9 cellular contexts compared by ENCODE assay signal in genomic region chr5:74934949-74935751, GRCh38.
DNase-seq lines count a peak whose midpoint lies in the region; ATAC-seq lines count a peak whose summit lies in the region.
"Had no signal": no experiment of that assay in that cellular context is flagged by ENCODE, and none has a peak within 500 bp of the region (broad histone marks: within the 10 kb centered on the region; RNA-seq: fewer than 3 reads in every experiment).

No MANE protein-coding gene starts in this region.

- peaks cover 5% of the 10 kb centered on the region for H3K27me3 Mint-ChIP-seq in activated naive CD8-positive, alpha-beta T cell treated with anti-CD3 and anti-CD28 coated beads, Interleukin-2, amount 50 U/mL, for 24 hours

- peak; percentile 86 for ATAC-seq in activated naive CD8-positive, alpha-beta T cell treated with anti-CD3 and anti-CD28 coated beads, Interleukin-2, amount 50 U/mL, for 24 hours
- ATAC-seq in GM19397 (IDR thresholded peaks at IDR 0.05; ENCODE audit: unreplicated experiment) (no peak), HG03565 (IDR thresholded peaks at IDR 0.05; ENCODE audit: unreplicated experiment) (no peak), GM21447 (IDR thresholded peaks at IDR 0.05; ENCODE audit: unreplicated experiment) (no peak), GM19467 (IDR thresholded peaks at IDR 0.05; ENCODE audit: unreplicated experiment) (no peak)

- peaks cover 35% of the 10 kb centered on the region for H3K4me1 Mint-ChIP-seq in activated naive CD8-positive, alpha-beta T cell treated with anti-CD3 and anti-CD28 coated beads, Interleukin-2, amount 50 U/mL, for 24 hours

- no peaks in the 10 kb centered on the region for H3K36me3 Mint-ChIP-seq in activated naive CD8-positive, alpha-beta T cell treated with anti-CD3 and anti-CD28 coated beads, Interleukin-2, amount 50 U/mL, for 24 hours (ENCODE audit: low read depth)

- H3K27ac Mint-ChIP-seq in activated naive CD8-positive, alpha-beta T cell treated with anti-CD3 and anti-CD28 coated beads, Interleukin-2, amount 50 U/mL, for 24 hours = peak overlapping the region; percentile 23

- no peaks in the 10 kb centered on the region for H3K9me3 Mint-ChIP-seq in activated naive CD8-positive, alpha-beta T cell treated with anti-CD3 and anti-CD28 coated beads, Interleukin-2, amount 50 U/mL, for 24 hours

- DNase-seq in GDM1 (lab: John Stamatoyannopoulos, UW) (peak; percentile 77), NAMALWA (ENCODE audit: low spot score) (peak; percentile 17), kidney tubule cell (ENCODE audit: low spot score) (peak; percentile 87)
- peak; percentile 14 for DNase-seq in activated naive CD8-positive, alpha-beta T cell treated with anti-CD3 and anti-CD28 coated beads, Interleukin-2, amount 50 U/mL, for 24 hours
- DNase-seq: right cardiac atrium had no signal

- peak overlapping the region; percentile 39 for H3K4me3 Mint-ChIP-seq in activated naive CD8-positive, alpha-beta T cell treated with anti-CD3 and anti-CD28 coated beads, Interleukin-2, amount 50 U/mL, for 24 hours

Comparison
In these comparisons a context has a peak if more than half of its experiments do, and no peak if none do; other contexts are left out.
1. DNase-seq: peak in every context shown above with its lines; median percentile 87 in kidney tubule cell; 77 in GDM1; 17 in NAMALWA; 14 in activated naive CD8-positive, alpha-beta T cell treated with anti-CD3 and anti-CD28 coated beads, Interleukin-2, amount 50 U/mL, for 24 hours.